Comparison of ENCODE assay signal across 15 cellular contexts in genomic region chr12:131593411-131593810, GRCh38.
DNase-seq lines count a peak whose midpoint lies in the region; ATAC-seq and TF ChIP-seq lines count a peak whose summit lies in the region.
"Had no signal": no experiment of that assay in that cellular context is flagged by ENCODE, and none has a peak within 500 bp of the region (broad histone marks: within the 10 kb centered on the region; RNA-seq: fewer than 3 reads in every experiment).

No MANE protein-coding gene starts in this region.

- no peak for TF ChIP-seq CTCF in natural killer cell (IDR thresholded peaks at IDR 0.05)

- intact Hi-C loops in natural killer cell (cut with micrococcal nuclease) = no loop called here

- no peaks in the 10 kb centered on the region for H3K36me3 Mint-ChIP-seq in activated CD4-positive, alpha-beta T cell treated with anti-CD3 and anti-CD28 coated beads, Interleukin-2, amount 10 ng/mL, durations not matched to agents 7 days and 5 days (ENCODE audit: low read depth)
- H3K36me3 Mint-ChIP-seq in CD8-positive, alpha-beta memory T cell = no peaks in the 10 kb centered on the region
- H3K36me3 Mint-ChIP-seq in T-helper 17 cell (ENCODE audit: low read depth) (no peaks in the 10 kb centered on the region), natural killer cell (no peaks in the 10 kb centered on the region)
- H3K36me3 Mint-ChIP-seq: IgD-negative memory B cell had no signal

- H3K27ac ChIP-seq in CD8-positive, alpha-beta memory T cell (ENCODE audit: low read depth, low read length) = no peak overlapping the region

- no peak overlapping the region for H3K4me3 Mint-ChIP-seq in activated CD4-positive, alpha-beta T cell treated with anti-CD3 and anti-CD28 coated beads, Interleukin-2, amount 10 ng/mL, durations not matched to agents 7 days and 5 days
- H3K4me3 Mint-ChIP-seq in CD8-positive, alpha-beta memory T cell = no peak overlapping the region
- H3K4me3 Mint-ChIP-seq in T-helper 17 cell = no peak overlapping the region
- no peak overlapping the region for H3K4me3 Mint-ChIP-seq in natural killer cell

- CTCF ChIA-PET in activated CD4-positive, alpha-beta T cell treated with anti-CD3 and anti-CD28 coated beads, Interleukin-2, amount 10 ng/mL, durations not matched to agents 7 days and 5 days (lab: Charles Lee) = interaction anchor here (1.7 kb wide), 1 partner anchor 17 kb away, joined by 4 read pairs; no protein-coding TSS in a partner anchor
- CTCF ChIA-PET in CD8-positive, alpha-beta memory T cell (lab: Charles Lee) = interaction anchor here (0.7 kb wide), 1 partner anchor 11 kb away, joined by 3 read pairs; no protein-coding TSS in a partner anchor

- DNase-seq in activated CD4-positive, alpha-beta T cell treated with anti-CD3 and anti-CD28 coated beads, Interleukin-2, amount 10 ng/mL, durations not matched to agents 7 days and 5 days = no peak
- no peak for DNase-seq in activated CD4-positive, alpha-beta T cell treated with anti-CD3 and anti-CD28 coated beads for 4 hours
- DNase-seq in CD8-positive, alpha-beta memory T cell = no peak
- DNase-seq in T-helper 17 cell (no peak), natural killer cell (no peak), cortex of kidney (lab: John Stamatoyannopoulos, UW) (no peak), SW 1271 (lab: John Stamatoyannopoulos, UW) (no peak)
- DNase-seq: C1 segment of cervical spinal cord, Caco-2, HCEC 1CT, NCI-H1417 treated with DMSO at 0.1 percent for 48 hours, NCI-H2029 treated with DMSO at 0.1 percent for 48 hours, NCI-H524 treated with DMSO at 0.1 percent for 48 hours had no signal

- H3K36me3 ChIP-seq in CD8-positive, alpha-beta memory T cell (ENCODE audit: insufficient read depth, low read length) = no peaks in the 10 kb centered on the region

- H3K27me3 Mint-ChIP-seq in activated CD4-positive, alpha-beta T cell treated with anti-CD3 and anti-CD28 coated beads, Interleukin-2, amount 10 ng/mL, durations not matched to agents 7 days and 5 days = no peaks in the 10 kb centered on the region
- no peaks in the 10 kb centered on the region for H3K27me3 Mint-ChIP-seq in CD8-positive, alpha-beta memory T cell
- H3K27me3 Mint-ChIP-seq in T-helper 17 cell (no peaks in the 10 kb centered on the region), natural killer cell (ENCODE audit: low read depth in 2 of 2) (no peaks in the 10 kb centered on the region)

- H3K27me3 ChIP-seq in CD8-positive, alpha-beta memory T cell (ENCODE audit: insufficient read depth, low read length, poor library complexity, severe bottlenecking) = no peaks in the 10 kb centered on the region

- H3K27ac Mint-ChIP-seq in activated CD4-positive, alpha-beta T cell treated with anti-CD3 and anti-CD28 coated beads, Interleukin-2, amount 10 ng/mL, durations not matched to agents 7 days and 5 days = peak overlapping the region; percentile 28
- peak overlapping the region in 6 of 8 donors; percentile 49 to 91 (median 75) for H3K27ac Mint-ChIP-seq in CD8-positive, alpha-beta memory T cell
- peak overlapping the region; percentile 66 for H3K27ac Mint-ChIP-seq in T-helper 17 cell
- peak overlapping the region; percentile 63 to 70 for H3K27ac Mint-ChIP-seq in natural killer cell
- H3K27ac Mint-ChIP-seq: IgD-negative memory B cell had no signal

- peaks cover 16% of the 10 kb centered on the region for H3K4me1 Mint-ChIP-seq in activated CD4-positive, alpha-beta T cell treated with anti-CD3 and anti-CD28 coated beads, Interleukin-2, amount 10 ng/mL, durations not matched to agents 7 days and 5 days
- peaks cover 12 to 13% (median 13%) of the 10 kb centered on the region in 3 donors for H3K4me1 Mint-ChIP-seq in CD8-positive, alpha-beta memory T cell
- H3K4me1 Mint-ChIP-seq in T-helper 17 cell = peaks cover 10% of the 10 kb centered on the region
- peaks cover 15 to 27% of the 10 kb centered on the region in 2 donors for H3K4me1 Mint-ChIP-seq in natural killer cell

- ATAC-seq in T-helper 17 cell (no peak), natural killer cell (no peak), HG02884 (IDR thresholded peaks at IDR 0.05; ENCODE audit: unreplicated experiment) (no peak)

- H3K4me3 ChIP-seq in CD8-positive, alpha-beta memory T cell (ENCODE audit: low read length) = no peak overlapping the region

- peaks cover 9% of the 10 kb centered on the region for H3K4me1 ChIP-seq in CD8-positive, alpha-beta memory T cell (ENCODE audit: insufficient read depth, low read length)
- H3K4me1 ChIP-seq: Caco-2 had no signal

- POLR2A ChIA-PET in activated CD4-positive, alpha-beta T cell treated with anti-CD3 and anti-CD28 coated beads, Interleukin-2, amount 10 ng/mL, durations not matched to agents 7 days and 5 days (lab: Charles Lee) = no interaction called here
- POLR2A ChIA-PET in CD8-positive, alpha-beta memory T cell (lab: Charles Lee) = no interaction called here

- no peaks in the 10 kb centered on the region for H3K9me3 ChIP-seq in CD8-positive, alpha-beta memory T cell (ENCODE audit: low read length)
- H3K9me3 ChIP-seq in T-helper 17 cell (ENCODE audit: control insufficient read depth, low read length, poor library complexity, severe bottlenecking) = no peaks in the 10 kb centered on the region
- H3K9me3 ChIP-seq: Caco-2 had no signal

- peaks cover 4% of the 10 kb centered on the region for H3K9me3 Mint-ChIP-seq in activated CD4-positive, alpha-beta T cell treated with anti-CD3 and anti-CD28 coated beads, Interleukin-2, amount 10 ng/mL, durations not matched to agents 7 days and 5 days
- H3K9me3 Mint-ChIP-seq in CD8-positive, alpha-beta memory T cell = no peaks in the 10 kb centered on the region
- H3K9me3 Mint-ChIP-seq in natural killer cell = no peaks in the 10 kb centered on the region
